1 cellular context compared by ENCODE assay signal in the genomic region with DNA sequence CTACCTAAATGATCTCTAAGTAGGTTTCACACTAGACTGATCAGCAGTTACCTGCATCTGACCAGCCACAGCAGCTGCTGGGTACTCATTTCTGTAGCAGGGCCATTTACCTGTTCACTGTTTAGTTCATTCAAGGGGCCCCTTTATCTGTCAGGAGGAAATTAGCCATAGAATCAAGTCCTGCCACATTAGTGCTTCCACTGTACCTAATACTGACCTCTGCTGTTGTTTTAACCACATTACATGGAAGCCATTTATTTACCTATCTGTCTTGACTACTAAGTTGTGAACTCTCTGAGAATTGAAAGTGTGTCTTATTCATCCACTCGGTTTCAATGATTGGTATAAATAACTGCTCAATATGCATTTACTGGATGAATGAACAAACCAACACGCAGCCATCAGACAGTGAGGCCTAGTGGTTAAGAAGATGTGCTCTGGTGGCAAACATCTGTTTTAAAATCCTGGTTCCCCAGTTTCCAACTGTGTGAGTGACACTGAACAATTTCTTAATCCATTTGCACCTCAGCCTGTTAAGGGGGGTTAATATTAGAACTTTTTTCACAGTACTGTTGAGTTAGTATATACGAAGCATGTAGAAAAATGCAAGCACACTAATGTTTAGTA.
A peak's percentile ranks its signal among the peaks of the same experiment; 100 is the strongest.
TF ChIP-seq lines count a peak whose summit lies in the region.

No MANE protein-coding gene starts in this region.

TF ChIP-seq in HepG2, 621 proteins besides CTCF, POLR2A, EP300 and RAD21 (continued from another document):
- TF ChIP-seq SMC3 (IDR thresholded peaks at IDR 0.05; ENCODE audit: low read length), result peak; percentile 85
- TF ChIP-seq, protein P1, sequence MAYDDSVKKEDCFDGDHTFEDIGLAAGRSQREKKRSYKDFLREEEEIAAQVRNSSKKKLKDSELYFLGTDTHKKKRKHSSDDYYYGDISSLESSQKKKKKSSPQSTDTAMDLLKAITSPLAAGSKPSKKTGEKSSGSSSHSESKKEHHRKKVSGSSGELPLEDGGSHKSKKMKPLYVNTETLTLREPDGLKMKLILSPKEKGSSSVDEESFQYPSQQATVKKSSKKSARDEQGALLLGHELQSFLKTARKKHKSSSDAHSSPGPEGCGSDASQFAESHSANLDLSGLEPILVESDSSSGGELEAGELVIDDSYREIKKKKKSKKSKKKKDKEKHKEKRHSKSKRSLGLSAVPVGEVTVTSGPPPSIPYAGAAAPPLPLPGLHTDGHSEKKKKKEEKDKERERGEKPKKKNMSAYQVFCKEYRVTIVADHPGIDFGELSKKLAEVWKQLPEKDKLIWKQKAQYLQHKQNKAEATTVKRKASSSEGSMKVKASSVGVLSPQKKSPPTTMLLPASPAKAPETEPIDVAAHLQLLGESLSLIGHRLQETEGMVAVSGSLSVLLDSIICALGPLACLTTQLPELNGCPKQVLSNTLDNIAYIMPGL (CRISPR knock-in tag; IDR thresholded peaks at IDR 0.05; ENCODE audit: borderline replicate concordance in 1 of 2, low read depth in 1 of 2), result 0 out of 4 replicates have a peak, but pooled peaks of 1 of the 2 experiments have one; percentile 19
